8 cellular contexts compared by ENCODE assay signal in the genomic region with DNA sequence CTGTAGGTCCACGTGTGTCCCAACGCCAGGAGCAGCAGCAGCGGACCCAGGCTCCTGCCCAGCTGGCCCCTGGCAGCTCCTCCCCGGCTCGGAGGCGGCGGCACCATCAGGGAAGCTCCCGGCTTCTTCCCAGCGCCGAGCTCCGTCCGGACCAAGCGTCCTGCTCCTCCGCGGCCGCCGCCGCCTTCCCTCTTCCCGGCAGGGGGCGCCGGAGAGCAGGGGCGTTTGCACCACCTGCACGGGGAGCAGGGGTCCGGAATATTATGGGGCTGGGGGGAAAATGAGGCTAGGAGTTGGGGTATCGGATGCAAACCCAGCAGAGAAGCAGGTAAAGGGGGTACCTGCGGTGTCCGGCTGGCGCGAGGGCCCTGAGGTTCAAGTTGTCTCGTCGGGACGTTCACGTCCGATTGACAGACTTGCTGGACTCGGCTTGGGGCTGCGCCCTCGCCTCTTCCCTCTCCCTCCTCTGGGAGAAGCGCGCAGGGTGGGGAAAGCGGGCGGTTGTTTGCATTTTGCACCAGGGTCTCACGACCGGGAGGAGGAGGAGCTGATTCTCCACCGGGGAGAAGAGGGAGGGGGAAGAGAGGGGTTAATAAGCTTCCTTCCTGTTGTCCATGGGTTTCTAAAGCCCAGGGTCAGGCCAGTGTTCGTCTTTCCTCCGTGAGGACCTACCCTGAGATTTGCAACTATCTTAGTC. TPM values are rescaled to one million over a fixed set of nuclear protein-coding genes. Genes with fewer than 3 reads are reported as not detected.
DNase-seq lines count a peak whose midpoint lies in the region; ATAC-seq and TF ChIP-seq lines count a peak whose summit lies in the region.

A gene (minus strand): TSS at position 188 of the 697 bp plus-strand sequence.

- peak within 1 kb of the TSS; percentile 13 for H3K27ac Mint-ChIP-seq in activated T-cell treated with anti-CD3 and anti-CD28 coated beads, Interleukin-2, amount 50 U/mL, for 72 hours

- peaks cover 67% of the 10 kb centered on the region for H3K27me3 Mint-ChIP-seq in activated T-cell treated with anti-CD3 and anti-CD28 coated beads, Interleukin-2, amount 50 U/mL, for 72 hours (ENCODE audit: low read depth)

- TF ChIP-seq CTCF in NB4 (IDR thresholded peaks at IDR 0.05; ENCODE audit: low read depth, low read length): peak; percentile 30

- DNase-seq in COR-L47 (lab: John Stamatoyannopoulos, UW) (peak; percentile 68), NB4 (ENCODE audit: low read depth) (no peak), glomerular visceral epithelial cell (ENCODE audit: extremely low spot score) (peak; percentile 89), posterior vena cava (ENCODE audit: low spot score) (peak; percentile 85), SKM-1 treated with dmso at 0.1 percent for 144 hours (lab: John Stamatoyannopoulos, UW; ENCODE audit: unreplicated experiment) (no peak)
- peak; percentile 64 to 73 for DNase-seq in activated T-cell treated with anti-CD3 and anti-CD28 coated beads, Interleukin-2, amount 50 U/mL, for 72 hours

- peak within 1 kb of the TSS; percentile 58 to 63 for H3K4me3 Mint-ChIP-seq in activated T-cell treated with anti-CD3 and anti-CD28 coated beads, Interleukin-2, amount 50 U/mL, for 72 hours

- H3K4me3 ChIP-seq in NB4 (ENCODE audit: low read depth, low read length): no peak within 1 kb of the TSS

- intact Hi-C loops in posterior vena cava (cut with DNase I): loop anchor here in 1 of 2 donors (10.0 kb wide), 3 partner anchors 73 to 233 kb away; no protein-coding TSS in a partner anchor

- no peak for TF ChIP-seq POLR2A in NB4 (IDR thresholded peaks at IDR 0.05; ENCODE audit: extremely low read depth, insufficient read length)

- no peaks in the 10 kb centered on the region for H3K9me3 Mint-ChIP-seq in activated T-cell treated with anti-CD3 and anti-CD28 coated beads, Interleukin-2, amount 50 U/mL, for 72 hours

- ATAC-seq in GM19467 (IDR thresholded peaks at IDR 0.05; ENCODE audit: unreplicated experiment) (peak; percentile 67), HG02840 (IDR thresholded peaks at IDR 0.05; ENCODE audit: low FRiP score, unreplicated experiment) (no peak)
- peak; percentile 74 to 76 for ATAC-seq in activated T-cell treated with anti-CD3 and anti-CD28 coated beads, Interleukin-2, amount 50 U/mL, for 72 hours (replicated peaks in 1 of 2)

- H3K36me3 Mint-ChIP-seq in activated T-cell treated with anti-CD3 and anti-CD28 coated beads, Interleukin-2, amount 50 U/mL, for 72 hours (ENCODE audit: insufficient read depth in 2 of 2): no peaks in the 10 kb centered on the region

- H3K4me1 Mint-ChIP-seq in activated T-cell treated with anti-CD3 and anti-CD28 coated beads, Interleukin-2, amount 50 U/mL, for 72 hours (ENCODE audit: low read depth): peaks cover 13% of the 10 kb centered on the region

RNA-seq across cellular contexts. Expression of the gene that starts here (rescaled TPM):
- total RNA-seq in activated T-cell treated with anti-CD3 and anti-CD28 coated beads, Interleukin-2, amount 50 U/mL, for 72 hours: 1 to 10 TPM in 1 of 2 donors, under 1 TPM in 1; 0.81 to 1.2 TPM
- total RNA-seq in posterior vena cava: 1 to 10 TPM; 2.1 to 3.0 TPM

Comparison
In these comparisons a context has a peak if more than half of its experiments do, and no peak if none do; other contexts are left out.
1. DNase-seq: peak in COR-L47 (single experiment), activated T-cell treated with anti-CD3 and anti-CD28 coated beads, Interleukin-2, amount 50 U/mL, for 72 hours (2 of 2), glomerular visceral epithelial cell (single experiment) and posterior vena cava (single experiment); none in NB4 (single experiment) and SKM-1 treated with dmso at 0.1 percent for 144 hours (single experiment).